8 cellular contexts compared by ENCODE assay signal in genomic region chr4:38675167-38676121, GRCh38. TPM values are rescaled to one million over a fixed set of nuclear protein-coding genes. Genes with fewer than 3 reads are reported as not detected.
DNase-seq lines count a peak whose midpoint lies in the region; ATAC-seq and TF ChIP-seq lines count a peak whose summit lies in the region.

No MANE protein-coding gene starts in this region.

- peak overlapping the region; percentile 93 to 99 for H3K27ac ChIP-seq in uterus

- peaks cover 36 to 49% of the 10 kb centered on the region in 2 donors for H3K4me1 ChIP-seq in uterus

- H3K27me3 ChIP-seq in uterus = no peaks in the 10 kb centered on the region

- intact Hi-C loops in left ventricle myocardium superior (cut with micrococcal nuclease) (loop anchor here (2.0 to 10.0 kb wide), 3 partner anchors 358 to 611 kb away; no protein-coding TSS in a partner anchor), uterus (cut with DNase I; ENCODE audit: low total_unique reads) (loop anchor here (10.0 kb wide), 3 partner anchors 351 to 611 kb away; no protein-coding TSS in a partner anchor)

- peak; percentile 52 for ATAC-seq in left ventricle myocardium superior

- no peak for TF ChIP-seq POLR2A in uterus (IDR thresholded peaks at IDR 0.05)

- no peaks in the 10 kb centered on the region for H3K9me3 ChIP-seq in uterus

- H3K36me3 ChIP-seq in uterus = no peaks in the 10 kb centered on the region

- DNase-seq in D341Med (ENCODE audit: low spot score) (peak; percentile 70), H4 (ENCODE audit: low spot score) (peak; percentile 83), NCI-H146 (lab: John Stamatoyannopoulos, UW) (peak; percentile 61), T-helper 1 cell (peak; percentile 52 to 83 (median 75)), amniotic epithelial cell (ENCODE audit: low read depth) (peak; percentile 78), left ventricle myocardium superior (peak; percentile 52), putamen (ENCODE audit: low spot score) (peak; percentile 76), uterus (peak; percentile 74 to 85)

- H3K4me3 ChIP-seq in uterus = no peak overlapping the region

- peak; percentile 86 to 97 (median 90) for TF ChIP-seq CTCF in uterus (IDR thresholded peaks at IDR 0.05)

RNA-seq across cellular contexts. Expression of gene KLF3, which starts 11.4 kb away (rescaled TPM):
- 5.2 and 8.0 TPM in 2 replicates for total RNA-seq in H4 (2014; rRNA removed; shearing (Covaris generic))
- total RNA-seq in left ventricle myocardium superior (17.7 TPM), uterus (10 to 100 TPM; 13.8 to 69.0 (median 41.2) TPM)
